ENCODE assay signal across 16 cellular contexts in the genomic region with DNA sequence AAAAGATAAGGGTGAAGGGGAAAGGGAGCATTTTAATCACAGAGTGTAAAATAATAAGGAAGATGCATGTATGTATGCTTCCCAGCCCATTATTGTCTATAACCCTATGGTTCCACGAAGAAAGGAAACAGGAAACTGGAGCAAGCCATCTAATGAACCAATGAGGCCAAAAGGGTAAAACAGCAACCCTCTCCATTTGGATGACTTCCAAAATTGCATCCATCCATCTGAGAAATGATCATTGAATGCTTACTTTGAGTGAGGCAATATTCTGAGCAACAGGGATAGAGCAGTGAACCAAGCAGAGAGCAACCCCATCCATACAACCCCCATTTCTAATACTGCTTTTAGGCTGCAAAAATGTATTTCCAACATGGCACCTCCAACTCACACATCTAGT. TPM values are rescaled to one million over a fixed set of nuclear protein-coding genes. Genes with fewer than 3 reads are reported as not detected.
DNase-seq lines count a peak whose midpoint lies in the region; ATAC-seq and TF ChIP-seq lines count a peak whose summit lies in the region.
"Had no signal": no experiment of that assay in that cellular context is flagged by ENCODE, and none has a peak within 500 bp of the region (broad histone marks: within the 10 kb centered on the region; RNA-seq: fewer than 3 reads in every experiment).

No MANE protein-coding gene starts in this region.

- no peak for TF ChIP-seq EP300 in esophagus muscularis mucosa (IDR thresholded peaks at IDR 0.05)

- no peaks in the 10 kb centered on the region for H3K36me3 ChIP-seq in esophagus muscularis mucosa
- H3K36me3 ChIP-seq: BE2C had no signal

- TF ChIP-seq CTCF in esophagus muscularis mucosa (IDR thresholded peaks at IDR 0.05), result no peak

- no peak for ATAC-seq in HG02852 (IDR thresholded peaks at IDR 0.05; ENCODE audit: unreplicated experiment)
- ATAC-seq: HCT116, HepG2 had no signal

- no peak overlapping the region for H3K27ac ChIP-seq in esophagus muscularis mucosa (replicated peaks in 1 of 4)
- H3K27ac ChIP-seq: C4-2B, GM23248 had no signal

- intact Hi-C loops in esophagus muscularis mucosa (cut with DNase I), result no loop called here

- 46% methylated on average over 1 of the region's 1 CpG for WGBS in esophagus muscularis mucosa

- no peak overlapping the region for H3K4me3 ChIP-seq in esophagus muscularis mucosa
- H3K4me3 ChIP-seq: GM23248 had no signal

- peaks cover 0 to 9% (median 5%) of the 10 kb centered on the region in 4 donors for H3K4me1 ChIP-seq in esophagus muscularis mucosa
- H3K4me1 ChIP-seq: BE2C had no signal

- no peaks in the 10 kb centered on the region for H3K27me3 ChIP-seq in esophagus muscularis mucosa
- H3K27me3 ChIP-seq: BE2C had no signal

- no peaks in the 10 kb centered on the region for H3K9me3 ChIP-seq in esophagus muscularis mucosa
- H3K9me3 ChIP-seq: BE2C had no signal

- DNase-seq in NCI-H748 (lab: John Stamatoyannopoulos, UW; ENCODE audit: unreplicated experiment) (peak; percentile 43), NCI-H748 treated with DMSO at 0.1 percent for 48 hours (lab: John Stamatoyannopoulos, UW) (no peak), M059J (ENCODE audit: low read depth) (peak; percentile 3), esophagus muscularis mucosa (ENCODE audit: extremely low spot score) (peak; percentile 21), putamen (ENCODE audit: low spot score) (no peak), OCI-M1 (lab: John Stamatoyannopoulos, UW) (no peak)
- DNase-seq: BE2C; CD4-positive, alpha-beta memory T cell; DMS153; DMS79 treated with DMSO at 0.1 percent for 48 hours; EL; GM23248 had no signal

- TF ChIP-seq POLR2A in esophagus muscularis mucosa (IDR thresholded peaks at IDR 0.05; ENCODE audit: low read depth), result no peak

RNA-seq across cellular contexts. Expression of a gene that starts 46.9 kb away (rescaled TPM):
- total RNA-seq in M059J (2014; rRNA removed; shearing (Covaris generic)), result 7.9 and 20.6 TPM in 2 replicates
- 10 to 100 TPM; 11.6 to 21.6 (median 16.5) TPM for total RNA-seq in esophagus muscularis mucosa

Comparison
In these comparisons a context has a peak if more than half of its experiments do, and no peak if none do; other contexts are left out.
1. DNase-seq: peak in NCI-H748 (single experiment), M059J (single experiment) and esophagus muscularis mucosa (single experiment); none in NCI-H748 treated with DMSO at 0.1 percent for 48 hours (single experiment), putamen (single experiment) and OCI-M1 (single experiment).